In the genomic region with DNA sequence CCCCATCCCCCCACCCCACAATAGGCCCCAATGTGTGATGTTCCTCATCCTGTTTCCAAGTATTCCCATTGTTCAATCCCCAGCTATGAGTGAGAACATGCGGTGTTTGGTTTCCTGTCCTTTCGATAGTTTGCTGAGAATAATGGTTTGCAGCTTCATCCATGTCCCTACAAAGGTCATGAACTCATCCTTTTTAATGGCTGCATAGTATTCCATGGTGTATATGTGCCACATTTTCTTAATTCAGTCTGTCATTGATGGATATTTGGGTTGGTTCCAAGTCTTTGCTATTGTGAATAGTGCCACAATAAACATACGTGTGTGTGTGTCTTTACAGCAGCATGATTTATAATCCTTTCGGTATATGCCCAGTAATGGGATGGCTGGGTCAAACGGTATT, we compare ENCODE assay signal across 1 cellular context. TPM values are rescaled to one million over a fixed set of nuclear protein-coding genes. Genes with fewer than 3 reads are reported as not detected.
"Had no signal": no experiment of that assay in that cellular context is flagged by ENCODE, and none has a peak within 500 bp of the region (broad histone marks: within the 10 kb centered on the region; RNA-seq: fewer than 3 reads in every experiment).

No MANE protein-coding gene starts in this region.

RNA-seq across cellular contexts. Expression of a gene that starts 19.6 kb away (rescaled TPM):
- total RNA-seq: G401 had no signal

RNA-seq across cellular contexts. Expression of a gene that starts 37.0 kb away (rescaled TPM):
- total RNA-seq: G401 had no signal

RNA-seq across cellular contexts. Expression of a gene that starts 52.4 kb away (rescaled TPM):
- total RNA-seq: G401 had no signal
